ENCODE assay signal across 8 cellular contexts in genomic region chr6:130194434-130194833, GRCh38. TPM values are rescaled to one million over a fixed set of nuclear protein-coding genes. Genes with fewer than 3 reads are reported as not detected.
DNase-seq lines count a peak whose midpoint lies in the region; ATAC-seq and TF ChIP-seq lines count a peak whose summit lies in the region.
"Not testable (repeated sequence)": the region's sequence is repeated elsewhere in the genome, so short reads cannot be mapped to it uniquely, and the experiment has no call there.
"Had no signal": no experiment of that assay in that cellular context is flagged by ENCODE, and none has a peak within 500 bp of the region (broad histone marks: within the 10 kb centered on the region; RNA-seq: fewer than 3 reads in every experiment).

No MANE protein-coding gene starts in this region.

- DNase-seq in AG09309 (ENCODE audit: low read depth) (peak; percentile 18), EH (ENCODE audit: low read depth) (peak; percentile 29), Right ventricle myocardium superior (peak; percentile 78), posterior vena cava (ENCODE audit: low spot score) (peak; percentile 82)
- DNase-seq in activated naive CD8-positive, alpha-beta T cell treated with anti-CD3 and anti-CD28 coated beads for 36 hours; effector memory CD8-positive, alpha-beta T cell; immature natural killer cell: not testable (repeated sequence)

- peaks cover 31% of the 10 kb centered on the region for H3K36me3 Mint-ChIP-seq in activated naive CD8-positive, alpha-beta T cell treated with anti-CD3 and anti-CD28 coated beads for 36 hours
- peaks cover 49% of the 10 kb centered on the region for H3K36me3 Mint-ChIP-seq in effector memory CD8-positive, alpha-beta T cell (ENCODE audit: insufficient read depth)
- peaks cover 11 to 49% (median 24%) of the 10 kb centered on the region in 3 donors for H3K36me3 Mint-ChIP-seq in immature natural killer cell

- TF ChIP-seq CTCF in AG09309 (IDR thresholded peaks at IDR 0.05; ENCODE audit: control insufficient read depth, insufficient read depth, low read depth, low read length, missing control alignments) = not testable (repeated sequence)

- H3K4me3 Mint-ChIP-seq in activated naive CD8-positive, alpha-beta T cell treated with anti-CD3 and anti-CD28 coated beads for 36 hours = not testable (repeated sequence)
- H3K4me3 Mint-ChIP-seq in effector memory CD8-positive, alpha-beta T cell = peak overlapping the region in 1 of 2 donors; percentile 55
- peak overlapping the region; percentile 60 to 84 (median 72) for H3K4me3 Mint-ChIP-seq in immature natural killer cell

- H3K27me3 Mint-ChIP-seq in activated naive CD8-positive, alpha-beta T cell treated with anti-CD3 and anti-CD28 coated beads for 36 hours; effector memory CD8-positive, alpha-beta T cell; immature natural killer cell (ENCODE audit: low read depth in 3 of 3): not testable (repeated sequence)

- H3K4me3 ChIP-seq in AG09309 (ENCODE audit: control insufficient read depth, low read depth, low read length) = not testable (repeated sequence)

- ATAC-seq in effector memory CD8-positive, alpha-beta T cell (replicated peaks); Right ventricle myocardium superior (ENCODE audit: poor library complexity): not testable (repeated sequence)

- peaks cover 40% of the 10 kb centered on the region for H3K4me1 Mint-ChIP-seq in activated naive CD8-positive, alpha-beta T cell treated with anti-CD3 and anti-CD28 coated beads for 36 hours
- H3K4me1 Mint-ChIP-seq in effector memory CD8-positive, alpha-beta T cell (ENCODE audit: low read depth in 2 of 2) = peaks cover 62 to 86% of the 10 kb centered on the region in 2 donors
- peaks cover 99 to 100% of the 10 kb centered on the region in 2 donors for H3K4me1 Mint-ChIP-seq in immature natural killer cell

- H3K9me3 Mint-ChIP-seq in activated naive CD8-positive, alpha-beta T cell treated with anti-CD3 and anti-CD28 coated beads for 36 hours = peaks cover 14% of the 10 kb centered on the region
- H3K9me3 Mint-ChIP-seq in effector memory CD8-positive, alpha-beta T cell; immature natural killer cell: not testable (repeated sequence)

- peak overlapping the region; percentile 32 for H3K27ac Mint-ChIP-seq in activated naive CD8-positive, alpha-beta T cell treated with anti-CD3 and anti-CD28 coated beads for 36 hours
- peak overlapping the region; percentile 87 to 90 for H3K27ac Mint-ChIP-seq in effector memory CD8-positive, alpha-beta T cell
- H3K27ac Mint-ChIP-seq in immature natural killer cell = peak overlapping the region; percentile 81 to 97 (median 90)

- intact Hi-C loops in Right ventricle myocardium superior (cut with DNase I); posterior vena cava (cut with DNase I): not testable (repeated sequence)

RNA-seq across cellular contexts. Expression of gene SAMD3, which starts 28.3 kb away (rescaled TPM):
- total RNA-seq in activated naive CD8-positive, alpha-beta T cell treated with anti-CD3 and anti-CD28 coated beads for 36 hours = 1 to 10 TPM; 2.7 to 3.3 TPM
- total RNA-seq in Right ventricle myocardium superior = 0.19 TPM
- polyA plus RNA-seq in immature natural killer cell = 100 to 1,000 TPM; 208 to 376 (median 275) TPM
- 1 to 10 TPM; 1.5 to 2.6 TPM for total RNA-seq in posterior vena cava
- total RNA-seq: PC-3 had no signal

Comparison
In these comparisons a context has a peak if more than half of its experiments do, and no peak if none do; other contexts are left out.
1. H3K27ac Mint-ChIP-seq: peak in every context shown above with its lines; median percentile 90 in immature natural killer cell; 88 in effector memory CD8-positive, alpha-beta T cell; 32 in activated naive CD8-positive, alpha-beta T cell treated with anti-CD3 and anti-CD28 coated beads for 36 hours.